In genomic region chr15:99565281-99566156, GRCh38 we compare ENCODE assay signal across 8 cellular contexts. TPM values are rescaled to one million over a fixed set of nuclear protein-coding genes. Genes with fewer than 3 reads are reported as not detected.
DNase-seq lines count a peak whose midpoint lies in the region; ATAC-seq and TF ChIP-seq lines count a peak whose summit lies in the region.

Gene MEF2A (plus strand): TSS chr15:99565984. CDS start chr15:99633120, 67,136 bp downstream.

- ATAC-seq in GM21786 (IDR thresholded peaks at IDR 0.05; ENCODE audit: unreplicated experiment) (peak; percentile 39), naive B cell (ENCODE audit: low read depth in 2 of 2) (peak; percentile 63 to 66)
- peak; percentile 91 for ATAC-seq in stimulated activated effector memory CD8-positive, alpha-beta T cell treated with anti-CD3 and anti-CD28 coated beads, Interleukin-12 subunit alpha, Interleukin-12 subunit beta, amount 100 ng/mL, for 72 hours

- H3K4me1 Mint-ChIP-seq in naive B cell: peaks cover 34 to 58% (median 47%) of the 10 kb centered on the region in 3 donors
- peaks cover 26% of the 10 kb centered on the region for H3K4me1 Mint-ChIP-seq in stimulated activated effector memory CD8-positive, alpha-beta T cell treated with anti-CD3 and anti-CD28 coated beads, Interleukin-12 subunit alpha, Interleukin-12 subunit beta, amount 100 ng/mL, for 72 hours

- peaks cover 37% of the 10 kb centered on the region for H3K79me2 ChIP-seq in fibroblast of lung (ENCODE audit: control insufficient read depth, insufficient read depth, low read length)

- no peaks in the 10 kb centered on the region for H3K27me3 Mint-ChIP-seq in naive B cell

- DNase-seq in DMS79 (lab: John Stamatoyannopoulos, UW) (peak; percentile 53), RPMI8226 (peak; percentile 98), fibroblast of lung (ENCODE audit: low read depth in 2 of 2) (peak; percentile 96), naive B cell (peak; percentile 92)
- DNase-seq in activated T-helper 1 cell treated with anti-CD3 and anti-CD28 coated beads, Interleukin-2, amount 50 U/mL, for 16 hours (ENCODE audit: low read depth in 1 of 2, low spot score in 1 of 2): peak; percentile 81 to 83
- DNase-seq in stimulated activated effector memory CD8-positive, alpha-beta T cell treated with anti-CD3 and anti-CD28 coated beads, Interleukin-12 subunit alpha, Interleukin-12 subunit beta, amount 100 ng/mL, for 72 hours (ENCODE audit: low spot score in 2 of 2): peak; percentile 83 to 93

- peaks cover 2% of the 10 kb centered on the region for H4K20me1 ChIP-seq in fibroblast of lung (ENCODE audit: control insufficient read depth, extremely low read depth, insufficient read depth, low read length)

- H3K4me1 ChIP-seq in fibroblast of lung (ENCODE audit: control insufficient read depth, extremely low read depth, insufficient read depth, low read length): peaks cover 6% of the 10 kb centered on the region

- peak within 1 kb of the TSS; percentile 86 for H2AFZ ChIP-seq in fibroblast of lung (ENCODE audit: low read length)

- H3K27ac ChIP-seq in KOPT-K1 (ENCODE audit: low read depth, low read length, poor library complexity, severe bottlenecking): peak within 1 kb of the TSS; percentile 97
- peak within 1 kb of the TSS; percentile 92 for H3K27ac ChIP-seq in fibroblast of lung (ENCODE audit: insufficient read depth, low read length)

- no peaks in the 10 kb centered on the region for H3K9me3 ChIP-seq in KOPT-K1 (ENCODE audit: insufficient read depth, low read length, poor library complexity, severe bottlenecking)
- no peaks in the 10 kb centered on the region for H3K9me3 ChIP-seq in fibroblast of lung (ENCODE audit: control insufficient read depth, insufficient read depth, low read depth, low read length)

- H3K9ac ChIP-seq in fibroblast of lung (ENCODE audit: insufficient read depth, low read length): peak within 1 kb of the TSS; percentile 82

- H3K27ac Mint-ChIP-seq in naive B cell: peak within 1 kb of the TSS; percentile 89 to 100 (median 99)
- H3K27ac Mint-ChIP-seq in stimulated activated effector memory CD8-positive, alpha-beta T cell treated with anti-CD3 and anti-CD28 coated beads, Interleukin-12 subunit alpha, Interleukin-12 subunit beta, amount 100 ng/mL, for 72 hours: peak within 1 kb of the TSS; percentile 97

- peak within 1 kb of the TSS; percentile 71 to 95 (median 90) for H3K4me3 ChIP-seq in fibroblast of lung (replicated peaks in 1 of 4; ENCODE audit: control extremely low read depth in 1 of 4, insufficient read depth in 1 of 4, low read depth in 3 of 4, low read length in 4 of 4)

- H3K36me3 ChIP-seq in KOPT-K1 (ENCODE audit: insufficient read depth, low read length): no peaks in the 10 kb centered on the region
- H3K36me3 ChIP-seq in fibroblast of lung (ENCODE audit: control insufficient read depth, insufficient read depth, low read length): no peaks in the 10 kb centered on the region

- peak within 1 kb of the TSS; percentile 87 to 100 (median 98) for H3K4me3 Mint-ChIP-seq in naive B cell
- peak within 1 kb of the TSS; percentile 95 for H3K4me3 Mint-ChIP-seq in stimulated activated effector memory CD8-positive, alpha-beta T cell treated with anti-CD3 and anti-CD28 coated beads, Interleukin-12 subunit alpha, Interleukin-12 subunit beta, amount 100 ng/mL, for 72 hours

- peaks cover 6% of the 10 kb centered on the region for H3K27me3 ChIP-seq in fibroblast of lung (ENCODE audit: control insufficient read depth, insufficient read depth, low read length)

- H3K4me2 ChIP-seq in fibroblast of lung (ENCODE audit: extremely low read depth, insufficient read depth, low read length): peak within 1 kb of the TSS; percentile 98

- no peaks in the 10 kb centered on the region for H3K36me3 Mint-ChIP-seq in naive B cell
- peaks cover 10% of the 10 kb centered on the region for H3K36me3 Mint-ChIP-seq in stimulated activated effector memory CD8-positive, alpha-beta T cell treated with anti-CD3 and anti-CD28 coated beads, Interleukin-12 subunit alpha, Interleukin-12 subunit beta, amount 100 ng/mL, for 72 hours

- no peaks in the 10 kb centered on the region for H3K9me3 Mint-ChIP-seq in naive B cell
- H3K9me3 Mint-ChIP-seq in stimulated activated effector memory CD8-positive, alpha-beta T cell treated with anti-CD3 and anti-CD28 coated beads, Interleukin-12 subunit alpha, Interleukin-12 subunit beta, amount 100 ng/mL, for 72 hours: no peaks in the 10 kb centered on the region

- no peak for TF ChIP-seq CTCF in fibroblast of lung (conservative IDR thresholded peaks at IDR 0.05 in 1 of 2, IDR thresholded peaks at IDR 0.05 in 1 of 2; ENCODE audit: low read depth in 1 of 2, low read length in 2 of 2)

RNA-seq across cellular contexts. Expression of gene MEF2A, which starts in this region (rescaled TPM):
- total RNA-seq in fibroblast of lung: 14.9 and 24.6 TPM in 2 replicates
- polyA plus RNA-seq in fibroblast of lung (33.5 and 40.4 TPM in 2 replicates), naive B cell (ENCODE audit: low read depth in 6 of 6) (10 to 100 TPM; 27.1 to 56.6 (median 40.9) TPM)
- 19.0 and 25.5 TPM in 2 replicates for polyA plus RNA-seq in fibroblast of lung (2012)
- 22.1 and 26.3 TPM in 2 replicates for polyA minus RNA-seq in fibroblast of lung (ENCODE audit: low replicate concordance)

Comparison
In these comparisons a context has a peak if more than half of its experiments do, and no peak if none do; other contexts are left out.
1. Peak in every context shown above with its lines: DNase-seq, ATAC-seq, H3K4me3 ChIP-seq and H3K27ac ChIP-seq.
2. ATAC-seq: peak in every context shown above with its lines; median percentile 91 in stimulated activated effector memory CD8-positive, alpha-beta T cell treated with anti-CD3 and anti-CD28 coated beads, Interleukin-12 subunit alpha, Interleukin-12 subunit beta, amount 100 ng/mL, for 72 hours; 64 in naive B cell; 39 in GM21786.